Comparison of ENCODE assay signal across 1 cellular context in genomic region chr2:84846041-84846663, GRCh38.
TF ChIP-seq lines count a peak whose summit lies in the region.

No MANE protein-coding gene starts in this region.

TF ChIP-seq in GM12878, 131 proteins besides CTCF, POLR2A, EP300 and RAD21:
- TF ChIP-seq, protein P1, sequence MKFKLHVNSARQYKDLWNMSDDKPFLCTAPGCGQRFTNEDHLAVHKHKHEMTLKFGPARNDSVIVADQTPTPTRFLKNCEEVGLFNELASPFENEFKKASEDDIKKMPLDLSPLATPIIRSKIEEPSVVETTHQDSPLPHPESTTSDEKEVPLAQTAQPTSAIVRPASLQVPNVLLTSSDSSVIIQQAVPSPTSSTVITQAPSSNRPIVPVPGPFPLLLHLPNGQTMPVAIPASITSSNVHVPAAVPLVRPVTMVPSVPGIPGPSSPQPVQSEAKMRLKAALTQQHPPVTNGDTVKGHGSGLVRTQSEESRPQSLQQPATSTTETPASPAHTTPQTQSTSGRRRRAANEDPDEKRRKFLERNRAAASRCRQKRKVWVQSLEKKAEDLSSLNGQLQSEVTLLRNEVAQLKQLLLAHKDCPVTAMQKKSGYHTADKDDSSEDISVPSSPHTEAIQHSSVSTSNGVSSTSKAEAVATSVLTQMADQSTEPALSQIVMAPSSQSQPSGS (IDR thresholded peaks at IDR 0.05; ENCODE audit: low read length): no peak
- TF ChIP-seq RUNX3 (IDR thresholded peaks at IDR 0.05; ENCODE audit: low read length) (no peak), PRDM15 (CRISPR knock-in tag; IDR thresholded peaks at IDR 0.05) (no peak), SIN3A (IDR thresholded peaks at IDR 0.05; ENCODE audit: low read depth, low read length) (no peak), STAT1 (conservative IDR thresholded peaks at IDR 0.05) (no peak), BACH1 (IDR thresholded peaks at IDR 0.05; ENCODE audit: borderline replicate concordance) (no peak), YY1 (IDR thresholded peaks at IDR 0.05; ENCODE audit: low read depth, low read length) (no peak), BHLHE40 (IDR thresholded peaks at IDR 0.05; ENCODE audit: borderline replicate concordance in 1 of 2, low read depth in 2 of 2, low read length in 1 of 2) (no peak), HDAC6 (IDR thresholded peaks at IDR 0.05; ENCODE audit: unreplicated experiment) (no peak), RB1 (IDR thresholded peaks at IDR 0.05; ENCODE audit: borderline replicate concordance) (no peak), ZBED1 (IDR thresholded peaks at IDR 0.05; ENCODE audit: borderline replicate concordance) (no peak), POLR2AphosphoS2 (IDR thresholded peaks at IDR 0.05; ENCODE audit: low read depth, low read length) (no peak)
TF ChIP-seq in GM12878: peak in this region for 0.
